ENCODE assay signal across 8 cellular contexts in genomic region chr5:95285406-95285761, GRCh38. TPM values are rescaled to one million over a fixed set of nuclear protein-coding genes. Genes with fewer than 3 reads are reported as not detected.
DNase-seq lines count a peak whose midpoint lies in the region; ATAC-seq and TF ChIP-seq lines count a peak whose summit lies in the region.

No MANE protein-coding gene starts in this region.

- no peaks in the 10 kb centered on the region for H3K9me3 Mint-ChIP-seq in effector memory CD8-positive, alpha-beta T cell
- no peaks in the 10 kb centered on the region for H3K9me3 Mint-ChIP-seq in osteocyte (ENCODE audit: unreplicated experiment)

- DNase-seq in DMS53 treated with DMSO at 0.1 percent for 48 hours (lab: John Stamatoyannopoulos, UW; ENCODE audit: unreplicated experiment) = peak; percentile 24
- DNase-seq in MM.1S = no peak
- no peak for DNase-seq in effector memory CD8-positive, alpha-beta T cell
- no peak for DNase-seq in osteocyte (ENCODE audit: extremely low spot score, unreplicated experiment)
- DNase-seq in cortex of kidney (lab: John Stamatoyannopoulos, UW) = no peak
- DNase-seq in stimulated activated CD4-positive, alpha-beta T cell treated with anti-CD3 and anti-CD28 coated beads, Interleukin-1b, Interleukin-23, amount 100 ng/mL, for 48 hours = no peak
- no peak for DNase-seq in lower leg skin (ENCODE audit: low spot score in 2 of 2)

- no peaks in the 10 kb centered on the region for H3F3A ChIP-seq in MM.1S (ENCODE audit: insufficient read depth, low read length)

- no peak for TF ChIP-seq POLR2A in lower leg skin (IDR thresholded peaks at IDR 0.05)

- H3K4me1 Mint-ChIP-seq in effector memory CD8-positive, alpha-beta T cell (ENCODE audit: low read depth in 2 of 2) = no peaks in the 10 kb centered on the region
- peaks cover 11% of the 10 kb centered on the region for H3K4me1 Mint-ChIP-seq in osteocyte (ENCODE audit: unreplicated experiment)

- no peaks in the 10 kb centered on the region for H3K27me3 ChIP-seq in MM.1S (replicated peaks; ENCODE audit: insufficient read depth, low read length)

- no peak for ATAC-seq in effector memory CD8-positive, alpha-beta T cell (replicated peaks)
- ATAC-seq in GM21390 (IDR thresholded peaks at IDR 0.05; ENCODE audit: unreplicated experiment) = no peak

- peaks cover 54 to 72% of the 10 kb centered on the region in 2 donors for H3K27me3 Mint-ChIP-seq in effector memory CD8-positive, alpha-beta T cell
- H3K27me3 Mint-ChIP-seq in osteocyte (ENCODE audit: unreplicated experiment) = peaks cover 72% of the 10 kb centered on the region

- H2AFZ ChIP-seq in MM.1S (ENCODE audit: low read length) = peak overlapping the region; percentile 92; the same call in 1 of the 2 replicates

- no peaks in the 10 kb centered on the region for H4K20me1 ChIP-seq in MM.1S (ENCODE audit: insufficient read depth, low read length)

- no peaks in the 10 kb centered on the region for H3K9me3 ChIP-seq in MM.1S (replicated peaks; ENCODE audit: insufficient read depth, low read length)

- no peak overlapping the region for H3K27ac Mint-ChIP-seq in effector memory CD8-positive, alpha-beta T cell
- no peak overlapping the region for H3K27ac Mint-ChIP-seq in osteocyte (ENCODE audit: unreplicated experiment)

- intact Hi-C loops in lower leg skin (cut with DNase I; ENCODE audit: low total_unique reads) = no loop called here

- 4 to 6% methylated on average over 14 of the region's 14 CpGs for WGBS in lower leg skin, 2 donors

- H3K4me1 ChIP-seq in MM.1S (ENCODE audit: low read length) = no peaks in the 10 kb centered on the region

- H3K36me3 ChIP-seq in MM.1S (replicated peaks; ENCODE audit: insufficient read depth, low read length) = no peaks in the 10 kb centered on the region

- H3K36me3 Mint-ChIP-seq in effector memory CD8-positive, alpha-beta T cell (ENCODE audit: insufficient read depth) = no peaks in the 10 kb centered on the region
- H3K36me3 Mint-ChIP-seq in osteocyte (ENCODE audit: unreplicated experiment) = no peaks in the 10 kb centered on the region

- no peaks in the 10 kb centered on the region for H3K79me2 ChIP-seq in MM.1S (ENCODE audit: low read length)

- peak overlapping the region; percentile 89; the same call in 1 of the 2 replicates for H3K4me2 ChIP-seq in MM.1S (ENCODE audit: low read depth, low read length)

- H3K9ac ChIP-seq in MM.1S (ENCODE audit: low read length) = no peak overlapping the region

- H3K4me3 ChIP-seq in MM.1S (ENCODE audit: low read length) (peak overlapping the region; percentile 79), lower leg skin (ENCODE audit: low read depth, poor library complexity, severe bottlenecking) (no peak overlapping the region)

- no peaks in the 10 kb centered on the region for H3K9me2 ChIP-seq in MM.1S (replicated peaks; ENCODE audit: insufficient read depth, low read length)

- TF ChIP-seq CTCF in MM.1S (IDR thresholded peaks at IDR 0.05; ENCODE audit: low read length) (no peak), osteocyte (IDR thresholded peaks at IDR 0.05) (no peak), lower leg skin (IDR thresholded peaks at IDR 0.05) (no peak)

- H3K27ac ChIP-seq in MM.1S (ENCODE audit: low read length) = no peak overlapping the region

- H3K4me3 Mint-ChIP-seq in effector memory CD8-positive, alpha-beta T cell = peak overlapping the region; percentile 53 to 66
- peak overlapping the region; percentile 69 for H3K4me3 Mint-ChIP-seq in osteocyte (ENCODE audit: unreplicated experiment)

RNA-seq across cellular contexts. Expression of gene MCTP1, which starts 0.5 kb away (rescaled TPM):
- total RNA-seq in osteocyte (0.50 and 0.67 TPM in 2 replicates), lower leg skin (10 to 100 TPM in 2 of 4 donors, 1 to 10 TPM in 2; 6.3 to 36.5 (median 9.8) TPM)
